Comparison of ENCODE assay signal across 17 cellular contexts in the genomic region with DNA sequence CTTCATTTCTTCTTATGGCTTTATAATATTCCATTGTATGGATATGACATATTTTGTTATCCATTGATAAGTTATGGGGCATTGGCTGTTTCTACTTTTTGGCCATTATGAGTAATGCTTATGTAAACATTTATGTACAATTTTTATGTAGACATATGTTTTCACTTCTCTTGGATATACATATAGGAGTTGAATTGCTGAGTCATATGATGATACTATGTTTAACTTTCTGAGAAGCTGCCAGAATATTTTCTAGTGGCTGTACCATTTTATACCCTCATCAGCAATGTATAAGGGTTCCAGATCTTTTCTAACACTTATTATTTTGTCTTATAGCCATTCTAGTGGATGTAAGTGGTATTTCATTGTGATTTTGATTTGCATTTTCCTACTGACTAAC. TPM values are rescaled to one million over a fixed set of nuclear protein-coding genes. Genes with fewer than 3 reads are reported as not detected.
DNase-seq lines count a peak whose midpoint lies in the region; ATAC-seq, FAIRE-seq and TF ChIP-seq lines count a peak whose summit lies in the region.
"Had no signal": no experiment of that assay in that cellular context is flagged by ENCODE, and none has a peak within 500 bp of the region (broad histone marks: within the 10 kb centered on the region; RNA-seq: fewer than 3 reads in every experiment).

No MANE protein-coding gene starts in this region.

- POLR2A ChIA-PET in A549 (lab: Yijun Ruan, JAX) (no interaction called here), K562 (lab: Yijun Ruan, JAX) (no interaction called here)

- no peak for DNase-seq in A549 (ENCODE audit: low read depth in 1 of 2, low spot score in 1 of 2)
- peak; percentile 11 for DNase-seq in HFF-Myc (ENCODE audit: extremely low read depth, low read depth)
- no peak for DNase-seq in K562 (ENCODE audit: extremely low read depth in 1 of 4, low spot score in 3 of 4)
- DNase-seq in iris pigment epithelial cell (ENCODE audit: low read depth) = peak; percentile 1
- DNase-seq in right atrium auricular region (ENCODE audit: low spot score) = no peak
- no peak for DNase-seq in caudate nucleus (lab: John Stamatoyannopoulos, UW)
- DNase-seq: 8988T; ACHN; CD4-positive, CD25-positive, alpha-beta regulatory T cell; DMS79; GF-D8; GM23248 had no signal

- no peaks in the 10 kb centered on the region for H3K9me1 ChIP-seq in K562 (ENCODE audit: control insufficient read depth, insufficient read depth, low read length)

- H4K20me1 ChIP-seq in K562 (replicated peaks; ENCODE audit: control insufficient read depth, insufficient read depth, low read length) = no peaks in the 10 kb centered on the region
- H4K20me1 ChIP-seq: BLaER1 treated with 17β-estradiol and CSF1 and Interleukin-3, amounts not matched to agents 10 nM and 100 nM had no signal

- H3K4me3 ChIP-seq in A549 = no peak overlapping the region
- no peak overlapping the region for H3K4me3 ChIP-seq in HFF-Myc (replicated peaks; ENCODE audit: low read depth, low read length)
- H3K4me3 ChIP-seq in K562 = no peak overlapping the region
- no peak overlapping the region for H3K4me3 ChIP-seq in right atrium auricular region
- H3K4me3 ChIP-seq: BLaER1 treated with 17β-estradiol and CSF1 and Interleukin-3, amounts not matched to agents 10 nM and 100 nM; GM23248 had no signal

- no peak for TF ChIP-seq EP300 in A549 (IDR thresholded peaks at IDR 0.05)
- TF ChIP-seq EP300 in K562 (IDR thresholded peaks at IDR 0.05; ENCODE audit: low read length) = no peak

- no peak overlapping the region for H3K9ac ChIP-seq in K562 (ENCODE audit: insufficient read depth in 1 of 2, low read depth in 2 of 2, low read length in 2 of 2)
- H3K9ac ChIP-seq: BLaER1 treated with 17β-estradiol and CSF1 and Interleukin-3, amounts not matched to agents 10 nM and 100 nM; GM23248 had no signal

- no peaks in the 10 kb centered on the region for H3K79me2 ChIP-seq in K562 (ENCODE audit: control insufficient read depth, insufficient read depth, low read length)

- TF ChIP-seq POLR2A in A549 (IDR thresholded peaks at IDR 0.05; ENCODE audit: low read length) = no peak
- no peak for TF ChIP-seq POLR2A in K562 (conservative IDR thresholded peaks at IDR 0.05)

- H3K36me3 ChIP-seq in K562 (ENCODE audit: control insufficient read depth, insufficient read depth, low read length) (no peaks in the 10 kb centered on the region), right atrium auricular region (no peaks in the 10 kb centered on the region)

- intact Hi-C loops in K562 (cut with micrococcal nuclease) = no loop called here

- TF ChIP-seq CTCF in A549 (IDR thresholded peaks at IDR 0.05) (no peak), HFF-Myc (IDR thresholded peaks at IDR 0.05; ENCODE audit: low read depth, low read length, missing control alignments) (no peak), K562 (IDR thresholded peaks at IDR 0.05 in 2 of 3, conservative IDR thresholded peaks at IDR 0.05 in 1 of 3; ENCODE audit: insufficient read depth in 2 of 3, low read depth in 1 of 3, low read length in 3 of 3) (no peak), right atrium auricular region (IDR thresholded peaks at IDR 0.05) (no peak)

- BruUV-seq in K562 (replicated peaks; lab: Mats Ljungman, UMichigan) = no TSS peak

- H3K27ac ChIP-seq in A549 (no peak overlapping the region), K562 (ENCODE audit: extremely low read depth, low read depth, low read length) (no peak overlapping the region), right atrium auricular region (no peak overlapping the region), caudate nucleus (ENCODE audit: low read depth, low read length) (no peak overlapping the region)
- H3K27ac ChIP-seq: BLaER1 treated with 17β-estradiol and CSF1 and Interleukin-3, amounts not matched to agents 10 nM and 100 nM; GM23248 had no signal

- in situ Hi-C loops in K562 (cut with MboI) = loop anchor here (25.0 kb wide), 1 partner anchor 1059 kb away; no protein-coding TSS in a partner anchor

- H3K4me2 ChIP-seq in A549 (no peak overlapping the region), K562 (ENCODE audit: insufficient read depth, low read length) (no peak overlapping the region)
- H3K4me2 ChIP-seq: BLaER1 treated with 17β-estradiol and CSF1 and Interleukin-3, amounts not matched to agents 10 nM and 100 nM had no signal

- H2AFZ ChIP-seq in K562 (ENCODE audit: low read depth, low read length) = no peak overlapping the region
- H2AFZ ChIP-seq: GM23248 had no signal

- no peaks in the 10 kb centered on the region for H3K27me3 ChIP-seq in K562 (ENCODE audit: control insufficient read depth in 2 of 2, insufficient read depth in 2 of 2, low read length in 2 of 2)
- H3K27me3 ChIP-seq in right atrium auricular region = no peaks in the 10 kb centered on the region
- H3K27me3 ChIP-seq: BLaER1 treated with 17β-estradiol and CSF1 and Interleukin-3, amounts not matched to agents 10 nM and 100 nM had no signal

- FAIRE-seq in A549 (lab: Jason Lieb, UNC) = no peak
- FAIRE-seq in K562 (lab: Jason Lieb, UNC) = no peak
- FAIRE-seq: H54 had no signal

- H3K9me3 ChIP-seq in A549 = no peaks in the 10 kb centered on the region
- no peaks in the 10 kb centered on the region for H3K9me3 ChIP-seq in K562 (replicated peaks; ENCODE audit: control insufficient read depth, insufficient read depth, low read depth, low read length)
- H3K9me3 ChIP-seq in right atrium auricular region = no peaks in the 10 kb centered on the region

- no peak for TF ChIP-seq RAD21 in A549 (conservative IDR thresholded peaks at IDR 0.05 in 1 of 2, IDR thresholded peaks at IDR 0.05 in 1 of 2)
- TF ChIP-seq RAD21 in K562 (CRISPR knock-in tag; conservative IDR thresholded peaks at IDR 0.05 in 1 of 2, IDR thresholded peaks at IDR 0.05 in 1 of 2) = no peak

- CTCF ChIA-PET in A549 (lab: Yijun Ruan, JAX) = interaction anchor here (1.8 kb wide), 1 partner anchor 9 kb away, joined by 7 read pairs; no protein-coding TSS in a partner anchor
- CTCF ChIA-PET in K562 (lab: Yijun Ruan, JAX; ENCODE audit: low intra/inter-chr PET ratio) = no interaction called here

- no peak for ATAC-seq in A549
- ATAC-seq in K562 = no peak
- ATAC-seq in GM21723 (IDR thresholded peaks at IDR 0.05; ENCODE audit: unreplicated experiment) = no peak
- ATAC-seq: HCT116 had no signal

- H3K4me1 ChIP-seq in A549 (no peaks in the 10 kb centered on the region), K562 (replicated peaks in 1 of 2; ENCODE audit: control insufficient read depth in 2 of 2, insufficient read depth in 2 of 2, low read length in 2 of 2) (no peaks in the 10 kb centered on the region; a peak in 1 of 5 replicates), right atrium auricular region (no peaks in the 10 kb centered on the region)
- H3K4me1 ChIP-seq: BLaER1 treated with 17β-estradiol and CSF1 and Interleukin-3, amounts not matched to agents 10 nM and 100 nM had no signal

RNA-seq across cellular contexts. Expression of gene OTOR, which starts 23.0 kb away (rescaled TPM):
- polyA plus RNA-seq in A549 (2011; rRNA removed) (not detected in 2 replicates), A549 (2017; fragmentation: RNase III; extraction: RNeasy Plus Mini Kit Qiagen cat#74134 plus additional on column Dnase treatment) (not detected in 3 replicates), K562 (2011; rRNA removed) (not detected in 2 replicates), K562 (2014; fragmentation: Illumina TruSeq; extraction: Trizol) (not detected in 2 replicates), K562 (2014; fragmentation: Nextera tagmentation; extraction: Ambion mirVana) (not detected), K562 (2014; rRNA removed) (not detected in 2 replicates)
- polyA plus RNA-seq in A549 (2012; cell fraction: cytosol; rRNA removed) = not detected in 2 replicates
- not detected in 2 replicates for polyA plus RNA-seq in A549 (2012; cell fraction: nucleus; rRNA removed)
- not detected in 2 replicates for polyA minus RNA-seq in A549 (2011; rRNA and poly(A)+ RNA removed)
- total RNA-seq in K562 (2011; cell fraction: chromatin; rRNA removed; ENCODE audit: low replicate concordance) = not detected in 2 replicates
- total RNA-seq in K562 (2011; cell fraction: nucleolus; rRNA removed) = not detected in 2 replicates
- total RNA-seq in K562 (2011; cell fraction: nucleoplasm; rRNA removed) = not detected in 2 replicates
- total RNA-seq in K562 (2014; rRNA removed) (not detected in 2 replicates), K562 (2014; rRNA removed; fragmentation: Illumina TruSeq; extraction: Trizol) (not detected in 2 replicates), K562 (2015; rRNA removed; fragmentation: Illumina TruSeq; extraction: Trizol) (not detected in 2 replicates), K562 (2021) (not detected in 2 replicates), right atrium auricular region (not detected)
- polyA plus RNA-seq in K562 (2011; cell fraction: cytosol; rRNA removed) = not detected in 2 replicates
- polyA plus RNA-seq in K562 (2011; cell fraction: nucleus; rRNA removed) = not detected in 2 replicates
- not detected in 2 replicates for polyA plus RNA-seq in K562 (2012)
- polyA minus RNA-seq in K562 (2011; rRNA and poly(A)+ RNA removed) = not detected in 2 replicates
- not detected in 2 replicates for polyA minus RNA-seq in K562 (2011; cell fraction: cytosol; rRNA and poly(A)+ RNA removed)
- not detected in 2 replicates for polyA minus RNA-seq in K562 (2011; cell fraction: nucleus; rRNA and poly(A)+ RNA removed)
- total RNA-seq: CD4-positive, CD25-positive, alpha-beta regulatory T cell; GM23248; HT-29 had no signal
- polyA plus RNA-seq: CD4-positive, CD25-positive, alpha-beta regulatory T cell; GM23248 had no signal

RNA-seq across cellular contexts. Expression of gene SNRPB2, which starts 41.4 kb away (rescaled TPM):
- 128 and 216 TPM in 2 replicates for polyA plus RNA-seq in A549 (2011; rRNA removed)
- 48.8 and 70.9 TPM in 2 replicates for polyA plus RNA-seq in A549 (2012; cell fraction: cytosol; rRNA removed)
- polyA plus RNA-seq in A549 (2012; cell fraction: nucleus; rRNA removed) = 22.0 and 33.0 TPM in 2 replicates
- polyA plus RNA-seq in A549 (2017; fragmentation: RNase III; extraction: RNeasy Plus Mini Kit Qiagen cat#74134 plus additional on column Dnase treatment) = 166 to 185 TPM (median 178 TPM) in 3 replicates
- polyA minus RNA-seq in A549 (2011; rRNA and poly(A)+ RNA removed) = 20.8 and 26.4 TPM in 2 replicates
- 6.7 and 10.9 TPM in 2 replicates for total RNA-seq in K562 (2011; cell fraction: chromatin; rRNA removed; ENCODE audit: low replicate concordance)
- total RNA-seq in K562 (2011; cell fraction: nucleolus; rRNA removed) = 3.5 and 4.6 TPM in 2 replicates
- 6.5 and 7.3 TPM in 2 replicates for total RNA-seq in K562 (2011; cell fraction: nucleoplasm; rRNA removed)
- total RNA-seq in K562 (2014; rRNA removed) = 38.2 and 40.0 TPM in 2 replicates
- total RNA-seq in K562 (2014; rRNA removed; fragmentation: Illumina TruSeq; extraction: Trizol) = 98.9 and 102 TPM in 2 replicates
- total RNA-seq in K562 (2015; rRNA removed; fragmentation: Illumina TruSeq; extraction: Trizol) = 83.7 and 86.9 TPM in 2 replicates
- 56.2 and 57.3 TPM in 2 replicates for total RNA-seq in K562 (2021)
- 52.5 and 78.5 TPM in 2 replicates for polyA plus RNA-seq in K562 (2011; rRNA removed)
- 12.6 and 32.9 TPM in 2 replicates for polyA plus RNA-seq in K562 (2011; cell fraction: cytosol; rRNA removed)
- polyA plus RNA-seq in K562 (2011; cell fraction: nucleus; rRNA removed) = 8.7 and 15.1 TPM in 2 replicates
- 61.9 and 82.1 TPM in 2 replicates for polyA plus RNA-seq in K562 (2012)
- 82.2 and 89.4 TPM in 2 replicates for polyA plus RNA-seq in K562 (2014; fragmentation: Illumina TruSeq; extraction: Trizol)
- 100 to 1,000 TPM; 122 to 131 TPM for polyA plus RNA-seq in K562 (2014; fragmentation: Nextera tagmentation; extraction: Ambion mirVana)
- 105 and 107 TPM in 2 replicates for polyA plus RNA-seq in K562 (2014; rRNA removed)
- polyA minus RNA-seq in K562 (2011; rRNA and poly(A)+ RNA removed) = 37.1 and 44.8 TPM in 2 replicates
- polyA minus RNA-seq in K562 (2011; cell fraction: cytosol; rRNA and poly(A)+ RNA removed) = 12.6 and 16.1 TPM in 2 replicates
- 4.2 and 8.1 TPM in 2 replicates for polyA minus RNA-seq in K562 (2011; cell fraction: nucleus; rRNA and poly(A)+ RNA removed)
- total RNA-seq in right atrium auricular region = 10 to 100 TPM; 21.4 to 25.3 TPM

Comparison
In these comparisons a context has a peak if more than half of its experiments do, and no peak if none do; other contexts are left out.
1. DNase-seq: peak in HFF-Myc (single experiment) and iris pigment epithelial cell (single experiment); none in A549 (0 of 2), K562 (0 of 4), right atrium auricular region (single experiment) and caudate nucleus (0 of 61).
2. Of the 35 proteins assayed by ChIP-seq in both K562 and A549: peak only in K562: none; only in A549: MAFK; in both: none; in neither: 34.